Comparison of ENCODE assay signal across 1 cellular context in genomic region chr12:88237954-88238353, GRCh38.
TF ChIP-seq lines count a peak whose summit lies in the region.

No MANE protein-coding gene starts in this region.

TF ChIP-seq in IMR-90, 13 proteins besides CTCF, POLR2A, EP300 and RAD21 (continued from another document):
- TF ChIP-seq USF2 (IDR thresholded peaks at IDR 0.05; ENCODE audit: low read depth, low read length) (no peak), ELK1 (IDR thresholded peaks at IDR 0.05; ENCODE audit: borderline replicate concordance, low read depth, low read length) (no peak)
